1 cellular context compared by ENCODE assay signal in the genomic region with DNA sequence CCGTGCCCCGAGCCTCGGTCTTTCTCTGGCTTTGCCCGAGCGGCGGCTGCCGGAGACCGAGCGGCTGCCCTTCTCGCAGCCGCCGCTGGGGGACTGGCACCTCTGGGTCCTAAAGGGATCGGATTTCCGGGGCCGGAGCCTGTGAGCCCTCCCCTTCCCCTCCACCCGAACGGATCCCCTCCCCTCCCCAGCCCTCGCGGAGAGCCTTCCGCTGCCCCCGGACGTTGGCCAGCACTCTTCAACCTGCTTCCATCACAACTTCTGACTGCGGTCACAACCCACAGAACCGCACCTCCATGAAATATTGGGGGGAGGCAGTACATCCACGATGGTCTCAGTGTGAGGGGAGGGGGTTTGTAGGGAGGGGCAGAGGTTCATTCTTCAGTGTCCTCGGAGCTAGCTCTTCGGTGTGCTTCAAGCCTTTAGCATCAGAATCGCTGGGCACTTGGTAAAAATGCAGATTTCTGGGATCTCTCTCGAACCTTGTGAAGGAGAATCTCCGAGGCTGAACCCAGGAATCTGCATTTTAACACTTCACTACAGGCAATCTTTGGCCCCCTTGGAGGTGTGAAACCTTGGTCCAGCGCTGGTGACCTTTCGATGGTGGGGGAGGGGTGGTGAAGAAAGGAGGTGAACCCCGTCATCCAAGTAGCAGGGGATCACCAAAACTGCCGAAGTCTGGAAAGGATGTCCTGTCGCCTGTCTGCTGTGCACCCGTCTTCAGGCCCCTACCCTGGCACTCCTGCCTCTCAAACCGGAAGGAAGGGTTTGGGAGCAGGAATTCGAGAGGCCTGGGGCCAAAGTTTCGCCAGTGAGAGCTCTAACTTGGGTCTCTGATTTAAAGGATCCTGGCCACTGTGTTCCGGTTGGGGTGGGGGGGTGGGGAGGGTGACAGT.
A peak's percentile ranks its signal among the peaks of the same experiment; 100 is the strongest.
TF ChIP-seq lines count a peak whose summit lies in the region.

No MANE protein-coding gene starts in this region.

TF ChIP-seq in HepG2, 621 proteins besides CTCF, POLR2A, EP300 and RAD21 (continued from another document and continues in another):
- TF ChIP-seq, protein P1, sequence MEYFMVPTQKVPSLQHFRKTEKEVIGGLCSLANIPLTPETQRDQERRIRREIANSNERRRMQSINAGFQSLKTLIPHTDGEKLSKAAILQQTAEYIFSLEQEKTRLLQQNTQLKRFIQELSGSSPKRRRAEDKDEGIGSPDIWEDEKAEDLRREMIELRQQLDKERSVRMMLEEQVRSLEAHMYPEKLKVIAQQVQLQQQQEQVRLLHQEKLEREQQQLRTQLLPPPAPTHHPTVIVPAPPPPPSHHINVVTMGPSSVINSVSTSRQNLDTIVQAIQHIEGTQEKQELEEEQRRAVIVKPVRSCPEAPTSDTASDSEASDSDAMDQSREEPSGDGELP (IDR thresholded peaks at IDR 0.05; ENCODE audit: borderline replicate concordance, low read depth) = peak; percentile 39; the same call in 1 of the 2 replicates
- TF ChIP-seq, protein P2, sequence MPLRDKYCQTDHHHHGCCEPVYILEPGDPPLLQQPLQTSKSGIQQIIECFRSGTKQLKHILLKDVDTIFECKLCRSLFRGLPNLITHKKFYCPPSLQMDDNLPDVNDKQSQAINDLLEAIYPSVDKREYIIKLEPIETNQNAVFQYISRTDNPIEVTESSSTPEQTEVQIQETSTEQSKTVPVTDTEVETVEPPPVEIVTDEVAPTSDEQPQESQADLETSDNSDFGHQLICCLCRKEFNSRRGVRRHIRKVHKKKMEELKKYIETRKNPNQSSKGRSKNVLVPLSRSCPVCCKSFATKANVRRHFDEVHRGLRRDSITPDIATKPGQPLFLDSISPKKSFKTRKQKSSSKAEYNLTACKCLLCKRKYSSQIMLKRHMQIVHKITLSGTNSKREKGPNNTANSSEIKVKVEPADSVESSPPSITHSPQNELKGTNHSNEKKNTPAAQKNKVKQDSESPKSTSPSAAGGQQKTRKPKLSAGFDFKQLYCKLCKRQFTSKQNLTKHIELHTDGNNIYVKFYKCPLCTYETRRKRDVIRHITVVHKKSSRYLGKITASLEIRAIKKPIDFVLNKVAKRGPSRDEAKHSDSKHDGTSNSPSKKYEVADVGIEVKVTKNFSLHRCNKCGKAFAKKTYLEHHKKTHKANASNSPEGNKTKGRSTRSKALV (CRISPR knock-in tag; IDR thresholded peaks at IDR 0.05) = no peak
- TF ChIP-seq ADNP (CRISPR knock-in tag; IDR thresholded peaks at IDR 0.05) (peak; percentile 74; the same call in 1 of the 2 replicates), POGZ (CRISPR knock-in tag; IDR thresholded peaks at IDR 0.05) (peak; percentile 56; the same call in 1 of the 2 replicates), THYN1 (CRISPR knock-in tag; IDR thresholded peaks at IDR 0.05; ENCODE audit: borderline replicate concordance, low read depth) (0 out of 2 replicates have a peak, but pooled peaks have one; percentile 35), ZNF468 (CRISPR knock-in tag; IDR thresholded peaks at IDR 0.05) (no peak), MAZ (IDR thresholded peaks at IDR 0.05; ENCODE audit: borderline replicate concordance, low read depth, low read length) (peak; percentile 84), MAZ (CRISPR knock-in tag; IDR thresholded peaks at IDR 0.05; ENCODE audit: low read depth) (0 out of 2 replicates have a peak, but pooled peaks have one; percentile 44), ZNF777 (CRISPR knock-in tag; IDR thresholded peaks at IDR 0.05) (peak; percentile 16; the same call in 1 of the 2 replicates), SIN3B (IDR thresholded peaks at IDR 0.05; ENCODE audit: low read length) (no peak), FOXA1 (IDR thresholded peaks at IDR 0.05) (no peak), FOXA1 (CRISPR knock-in tag; IDR thresholded peaks at IDR 0.05) (no peak), ZSCAN25 (CRISPR knock-in tag; IDR thresholded peaks at IDR 0.05) (no peak), ELF1 (CRISPR knock-in tag; IDR thresholded peaks at IDR 0.05) (no peak), FOSL2 (CRISPR knock-in tag; IDR thresholded peaks at IDR 0.05) (peak; percentile 29; the same call in 1 of the 2 replicates), MXI1 (IDR thresholded peaks at IDR 0.05; ENCODE audit: borderline replicate concordance, low read depth, low read length) (peak; percentile 55; the same call in 1 of the 3 replicates), GATAD2A (CRISPR knock-in tag; IDR thresholded peaks at IDR 0.05) (peak; percentile 31; the same call in 1 of the 2 replicates), ZMYM3 (CRISPR knock-in tag; IDR thresholded peaks at IDR 0.05) (peak; percentile 96), ZNF766 (CRISPR knock-in tag; IDR thresholded peaks at IDR 0.05; ENCODE audit: borderline replicate concordance) (no peak), ISL2 (CRISPR knock-in tag; IDR thresholded peaks at IDR 0.05) (peak; percentile 47; the same call in 1 of the 2 replicates), NFKBIZ (CRISPR knock-in tag; IDR thresholded peaks at IDR 0.05) (no peak), KLF12 (CRISPR knock-in tag; IDR thresholded peaks at IDR 0.05; ENCODE audit: borderline replicate concordance) (0 out of 2 replicates have a peak, but pooled peaks have one; percentile 43), ZNF331 (CRISPR knock-in tag; IDR thresholded peaks at IDR 0.05) (peak; percentile 73; the same call in 1 of the 2 replicates), SIN3A (IDR thresholded peaks at IDR 0.05; ENCODE audit: borderline replicate concordance, low read depth, low read length) (peak; percentile 77; the same call in 1 of the 2 replicates), GATA4 (IDR thresholded peaks at IDR 0.05; ENCODE audit: borderline replicate concordance, low read depth) (no peak), KDM3A (CRISPR knock-in tag; IDR thresholded peaks at IDR 0.05; ENCODE audit: low read depth) (peak; percentile 75; the same call in 1 of the 2 replicates), MTA1 (CRISPR knock-in tag; IDR thresholded peaks at IDR 0.05; ENCODE audit: borderline replicate concordance) (0 out of 2 replicates have a peak, but pooled peaks have one; percentile 7), PHF20 (CRISPR knock-in tag; IDR thresholded peaks at IDR 0.05) (peak; percentile 35; the same call in 1 of the 2 replicates), KMT2A (CRISPR knock-in tag; IDR thresholded peaks at IDR 0.05) (peak; percentile 82), SMAD3 (CRISPR knock-in tag; IDR thresholded peaks at IDR 0.05) (peak; percentile 61; the same call in 1 of the 2 replicates), RFX5 (IDR thresholded peaks at IDR 0.05; ENCODE audit: low read depth, low read length) (0 out of 2 replicates have a peak, but pooled peaks have one; percentile 17), ZIK1 (CRISPR knock-in tag; IDR thresholded peaks at IDR 0.05; ENCODE audit: borderline replicate concordance, low read depth) (0 out of 2 replicates have a peak, but pooled peaks have one; percentile 18), ZNF614 (CRISPR knock-in tag; IDR thresholded peaks at IDR 0.05; ENCODE audit: borderline replicate concordance) (peak; percentile 1; the same call in 1 of the 2 replicates)
- TF ChIP-seq, protein P3, sequence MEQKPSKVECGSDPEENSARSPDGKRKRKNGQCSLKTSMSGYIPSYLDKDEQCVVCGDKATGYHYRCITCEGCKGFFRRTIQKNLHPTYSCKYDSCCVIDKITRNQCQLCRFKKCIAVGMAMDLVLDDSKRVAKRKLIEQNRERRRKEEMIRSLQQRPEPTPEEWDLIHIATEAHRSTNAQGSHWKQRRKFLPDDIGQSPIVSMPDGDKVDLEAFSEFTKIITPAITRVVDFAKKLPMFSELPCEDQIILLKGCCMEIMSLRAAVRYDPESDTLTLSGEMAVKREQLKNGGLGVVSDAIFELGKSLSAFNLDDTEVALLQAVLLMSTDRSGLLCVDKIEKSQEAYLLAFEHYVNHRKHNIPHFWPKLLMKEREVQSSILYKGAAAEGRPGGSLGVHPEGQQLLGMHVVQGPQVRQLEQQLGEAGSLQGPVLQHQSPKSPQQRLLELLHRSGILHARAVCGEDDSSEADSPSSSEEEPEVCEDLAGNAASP (CRISPR knock-in tag; IDR thresholded peaks at IDR 0.05; ENCODE audit: borderline replicate concordance) = 0 out of 2 replicates have a peak, but pooled peaks have one; percentile 21
- TF ChIP-seq, protein P4, sequence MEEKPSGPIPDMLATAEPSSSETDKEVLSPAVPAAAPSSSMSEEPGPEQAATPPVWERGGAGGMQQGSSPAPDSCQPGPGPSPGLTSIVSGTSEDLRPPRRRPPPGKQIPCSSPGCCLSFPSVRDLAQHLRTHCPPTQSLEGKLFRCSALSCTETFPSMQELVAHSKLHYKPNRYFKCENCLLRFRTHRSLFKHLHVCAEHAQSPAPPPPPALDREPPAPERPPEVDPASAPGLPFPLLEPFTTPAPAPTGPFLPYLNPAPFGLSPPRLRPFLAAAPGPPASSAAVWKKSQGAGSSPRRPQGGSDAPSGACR (CRISPR knock-in tag; IDR thresholded peaks at IDR 0.05) = no peak
- TF ChIP-seq, protein P5, sequence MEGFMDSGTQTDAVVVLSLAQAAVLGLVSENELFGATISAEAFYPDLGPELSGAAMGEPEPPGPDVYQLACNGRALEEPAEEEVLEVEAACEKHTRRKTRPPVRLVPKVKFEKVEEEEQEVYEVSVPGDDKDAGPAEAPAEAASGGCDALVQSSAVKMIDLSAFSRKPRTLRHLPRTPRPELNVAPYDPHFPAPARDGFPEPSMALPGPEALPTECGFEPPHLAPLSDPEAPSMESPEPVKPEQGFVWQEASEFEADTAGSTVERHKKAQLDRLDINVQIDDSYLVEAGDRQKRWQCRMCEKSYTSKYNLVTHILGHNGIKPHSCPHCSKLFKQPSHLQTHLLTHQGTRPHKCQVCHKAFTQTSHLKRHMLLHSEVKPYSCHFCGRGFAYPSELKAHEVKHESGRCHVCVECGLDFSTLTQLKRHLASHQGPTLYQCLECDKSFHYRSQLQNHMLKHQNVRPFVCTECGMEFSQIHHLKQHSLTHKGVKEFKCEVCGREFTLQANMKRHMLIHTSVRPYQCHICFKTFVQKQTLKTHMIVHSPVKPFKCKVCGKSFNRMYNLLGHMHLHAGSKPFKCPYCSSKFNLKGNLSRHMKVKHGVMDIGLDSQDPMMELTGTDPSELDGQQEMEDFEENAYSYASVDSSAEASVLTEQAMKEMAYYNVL (CRISPR knock-in tag; IDR thresholded peaks at IDR 0.05; ENCODE audit: borderline replicate concordance) = peak; percentile 58; the same call in 1 of the 2 replicates
- TF ChIP-seq, protein P6, sequence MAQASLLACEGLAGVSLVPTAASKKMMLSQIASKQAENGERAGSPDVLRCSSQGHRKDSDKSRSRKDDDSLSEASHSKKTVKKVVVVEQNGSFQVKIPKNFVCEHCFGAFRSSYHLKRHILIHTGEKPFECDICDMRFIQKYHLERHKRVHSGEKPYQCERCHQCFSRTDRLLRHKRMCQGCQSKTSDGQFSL (CRISPR knock-in tag; IDR thresholded peaks at IDR 0.05) = peak; percentile 83
- TF ChIP-seq, protein P7, sequence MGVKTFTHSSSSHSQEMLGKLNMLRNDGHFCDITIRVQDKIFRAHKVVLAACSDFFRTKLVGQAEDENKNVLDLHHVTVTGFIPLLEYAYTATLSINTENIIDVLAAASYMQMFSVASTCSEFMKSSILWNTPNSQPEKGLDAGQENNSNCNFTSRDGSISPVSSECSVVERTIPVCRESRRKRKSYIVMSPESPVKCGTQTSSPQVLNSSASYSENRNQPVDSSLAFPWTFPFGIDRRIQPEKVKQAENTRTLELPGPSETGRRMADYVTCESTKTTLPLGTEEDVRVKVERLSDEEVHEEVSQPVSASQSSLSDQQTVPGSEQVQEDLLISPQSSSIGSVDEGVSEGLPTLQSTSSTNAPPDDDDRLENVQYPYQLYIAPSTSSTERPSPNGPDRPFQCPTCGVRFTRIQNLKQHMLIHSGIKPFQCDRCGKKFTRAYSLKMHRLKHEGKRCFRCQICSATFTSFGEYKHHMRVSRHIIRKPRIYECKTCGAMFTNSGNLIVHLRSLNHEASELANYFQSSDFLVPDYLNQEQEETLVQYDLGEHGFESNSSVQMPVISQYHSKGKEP (CRISPR knock-in tag; IDR thresholded peaks at IDR 0.05) = no peak
- TF ChIP-seq, protein P8, sequence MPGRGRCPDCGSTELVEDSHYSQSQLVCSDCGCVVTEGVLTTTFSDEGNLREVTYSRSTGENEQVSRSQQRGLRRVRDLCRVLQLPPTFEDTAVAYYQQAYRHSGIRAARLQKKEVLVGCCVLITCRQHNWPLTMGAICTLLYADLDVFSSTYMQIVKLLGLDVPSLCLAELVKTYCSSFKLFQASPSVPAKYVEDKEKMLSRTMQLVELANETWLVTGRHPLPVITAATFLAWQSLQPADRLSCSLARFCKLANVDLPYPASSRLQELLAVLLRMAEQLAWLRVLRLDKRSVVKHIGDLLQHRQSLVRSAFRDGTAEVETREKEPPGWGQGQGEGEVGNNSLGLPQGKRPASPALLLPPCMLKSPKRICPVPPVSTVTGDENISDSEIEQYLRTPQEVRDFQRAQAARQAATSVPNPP (CRISPR knock-in tag; IDR thresholded peaks at IDR 0.05) = no peak
- TF ChIP-seq, protein P9, sequence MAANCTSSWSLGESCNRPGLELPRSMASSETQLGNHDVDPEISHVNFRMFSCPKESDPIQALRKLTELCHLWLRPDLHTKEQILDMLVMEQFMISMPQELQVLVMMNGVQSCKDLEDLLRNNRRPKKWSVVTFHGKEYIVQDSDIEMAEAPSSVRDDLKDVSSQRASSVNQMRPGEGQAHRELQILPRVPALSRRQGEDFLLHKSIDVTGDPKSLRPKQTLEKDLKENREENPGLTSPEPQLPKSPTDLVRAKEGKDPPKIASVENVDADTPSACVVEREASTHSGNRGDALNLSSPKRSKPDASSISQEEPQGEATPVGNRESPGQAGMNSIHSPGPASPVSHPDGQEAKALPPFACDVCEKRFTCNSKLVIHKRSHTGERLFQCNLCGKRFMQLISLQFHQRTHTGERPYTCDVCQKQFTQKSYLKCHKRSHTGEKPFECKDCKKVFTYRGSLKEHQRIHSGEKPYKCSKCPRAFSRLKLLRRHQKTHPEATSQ (CRISPR knock-in tag; IDR thresholded peaks at IDR 0.05; ENCODE audit: borderline replicate concordance) = no peak
- TF ChIP-seq, protein P10, sequence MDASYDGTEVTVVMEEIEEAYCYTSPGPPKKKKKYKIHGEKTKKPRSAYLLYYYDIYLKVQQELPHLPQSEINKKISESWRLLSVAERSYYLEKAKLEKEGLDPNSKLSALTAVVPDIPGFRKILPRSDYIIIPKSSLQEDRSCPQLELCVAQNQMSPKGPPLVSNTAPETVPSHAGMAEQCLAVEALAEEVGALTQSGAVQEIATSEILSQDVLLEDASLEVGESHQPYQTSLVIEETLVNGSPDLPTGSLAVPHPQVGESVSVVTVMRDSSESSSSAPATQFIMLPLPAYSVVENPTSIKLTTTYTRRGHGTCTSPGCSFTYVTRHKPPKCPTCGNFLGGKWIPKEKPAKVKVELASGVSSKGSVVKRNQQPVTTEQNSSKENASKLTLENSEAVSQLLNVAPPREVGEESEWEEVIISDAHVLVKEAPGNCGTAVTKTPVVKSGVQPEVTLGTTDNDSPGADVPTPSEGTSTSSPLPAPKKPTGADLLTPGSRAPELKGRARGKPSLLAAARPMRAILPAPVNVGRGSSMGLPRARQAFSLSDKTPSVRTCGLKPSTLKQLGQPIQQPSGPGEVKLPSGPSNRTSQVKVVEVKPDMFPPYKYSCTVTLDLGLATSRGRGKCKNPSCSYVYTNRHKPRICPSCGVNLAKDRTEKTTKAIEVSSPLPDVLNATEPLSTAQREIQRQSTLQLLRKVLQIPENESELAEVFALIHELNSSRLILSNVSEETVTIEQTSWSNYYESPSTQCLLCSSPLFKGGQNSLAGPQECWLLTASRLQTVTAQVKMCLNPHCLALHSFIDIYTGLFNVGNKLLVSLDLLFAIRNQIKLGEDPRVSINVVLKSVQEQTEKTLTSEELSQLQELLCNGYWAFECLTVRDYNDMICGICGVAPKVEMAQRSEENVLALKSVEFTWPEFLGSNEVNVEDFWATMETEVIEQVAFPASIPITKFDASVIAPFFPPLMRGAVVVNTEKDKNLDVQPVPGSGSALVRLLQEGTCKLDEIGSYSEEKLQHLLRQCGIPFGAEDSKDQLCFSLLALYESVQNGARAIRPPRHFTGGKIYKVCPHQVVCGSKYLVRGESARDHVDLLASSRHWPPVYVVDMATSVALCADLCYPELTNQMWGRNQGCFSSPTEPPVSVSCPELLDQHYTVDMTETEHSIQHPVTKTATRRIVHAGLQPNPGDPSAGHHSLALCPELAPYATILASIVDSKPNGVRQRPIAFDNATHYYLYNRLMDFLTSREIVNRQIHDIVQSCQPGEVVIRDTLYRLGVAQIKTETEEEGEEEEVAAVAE (CRISPR knock-in tag; IDR thresholded peaks at IDR 0.05; ENCODE audit: borderline replicate concordance) = no peak
